Comparison of ENCODE assay signal across 1 cellular context in genomic region chr3:14548321-14548729, GRCh38.
A peak's percentile ranks its signal among the peaks of the same experiment; 100 is the strongest.
TF ChIP-seq lines count a peak whose summit lies in the region.

No MANE protein-coding gene starts in this region.

TF ChIP-seq in K562, 482 proteins besides CTCF, POLR2A, EP300 and RAD21 (continued from another document and continues in another):
- TF ChIP-seq, protein P1, sequence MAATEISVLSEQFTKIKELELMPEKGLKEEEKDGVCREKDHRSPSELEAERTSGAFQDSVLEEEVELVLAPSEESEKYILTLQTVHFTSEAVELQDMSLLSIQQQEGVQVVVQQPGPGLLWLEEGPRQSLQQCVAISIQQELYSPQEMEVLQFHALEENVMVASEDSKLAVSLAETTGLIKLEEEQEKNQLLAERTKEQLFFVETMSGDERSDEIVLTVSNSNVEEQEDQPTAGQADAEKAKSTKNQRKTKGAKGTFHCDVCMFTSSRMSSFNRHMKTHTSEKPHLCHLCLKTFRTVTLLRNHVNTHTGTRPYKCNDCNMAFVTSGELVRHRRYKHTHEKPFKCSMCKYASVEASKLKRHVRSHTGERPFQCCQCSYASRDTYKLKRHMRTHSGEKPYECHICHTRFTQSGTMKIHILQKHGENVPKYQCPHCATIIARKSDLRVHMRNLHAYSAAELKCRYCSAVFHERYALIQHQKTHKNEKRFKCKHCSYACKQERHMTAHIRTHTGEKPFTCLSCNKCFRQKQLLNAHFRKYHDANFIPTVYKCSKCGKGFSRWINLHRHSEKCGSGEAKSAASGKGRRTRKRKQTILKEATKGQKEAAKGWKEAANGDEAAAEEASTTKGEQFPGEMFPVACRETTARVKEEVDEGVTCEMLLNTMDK (IDR thresholded peaks at IDR 0.05; ENCODE audit: borderline replicate concordance, insufficient read depth, low read depth, low read length, poor library complexity, severe bottlenecking) = peak; percentile 90
- TF ChIP-seq SP2 (IDR thresholded peaks at IDR 0.05; ENCODE audit: extremely low read depth, low read depth, low read length, poor library complexity, severe bottlenecking) (no peak), HDAC3 (IDR thresholded peaks at IDR 0.05; ENCODE audit: borderline replicate concordance, partially characterized antibody) (no peak), NCOR1 (IDR thresholded peaks at IDR 0.05) (no peak), GMEB1 (CRISPR knock-in tag; IDR thresholded peaks at IDR 0.05) (no peak), NR4A1 (CRISPR knock-in tag; IDR thresholded peaks at IDR 0.05) (no peak), NR4A1 (tag; IDR thresholded peaks at IDR 0.05) (no peak), ZNF644 (tag; IDR thresholded peaks at IDR 0.05; ENCODE audit: low read depth) (no peak), IRF9 (tag; IDR thresholded peaks at IDR 0.05) (no peak), RBM39 (optimal IDR thresholded peaks at IDR 0.05; ENCODE audit: low read depth, low read length) (no peak), ZFP91 (CRISPR knock-in tag; IDR thresholded peaks at IDR 0.05) (no peak), MNT (conservative IDR thresholded peaks at IDR 0.05) (no peak), THAP7 (CRISPR knock-in tag; IDR thresholded peaks at IDR 0.05) (no peak), ARHGAP35 (IDR thresholded peaks at IDR 0.05; ENCODE audit: partially characterized antibody) (no peak), HOXB6 (CRISPR knock-in tag; IDR thresholded peaks at IDR 0.05; ENCODE audit: borderline replicate concordance) (no peak), BCL6 (CRISPR knock-in tag; IDR thresholded peaks at IDR 0.05) (no peak), CREB3L1 (IDR thresholded peaks at IDR 0.05; ENCODE audit: borderline replicate concordance, low read depth) (no peak), JUND (IDR thresholded peaks at IDR 0.05; ENCODE audit: borderline replicate concordance, low read depth, low read length) (peak; percentile 45; the same call in 1 of the 2 replicates), JUND (tag; IDR thresholded peaks at IDR 0.05; ENCODE audit: borderline replicate concordance, low read depth, low read length) (no peak; the same call in 2 of the 3 replicates), PTRF (tag; IDR thresholded peaks at IDR 0.05) (no peak), MEF2A (IDR thresholded peaks at IDR 0.05; ENCODE audit: control insufficient read depth, low read depth, low read length) (no peak), CBFB (CRISPR knock-in tag; IDR thresholded peaks at IDR 0.05) (no peak), HINFP (tag; conservative IDR thresholded peaks at IDR 0.05; ENCODE audit: low read depth) (no peak), PHTF2 (CRISPR knock-in tag; IDR thresholded peaks at IDR 0.05) (no peak), ZNF140 (CRISPR knock-in tag; IDR thresholded peaks at IDR 0.05) (no peak)
- TF ChIP-seq, protein P2, sequence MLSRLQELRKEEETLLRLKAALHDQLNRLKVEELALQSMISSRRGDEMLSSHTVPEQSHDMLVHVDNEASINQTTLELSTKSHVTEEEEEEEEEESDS (CRISPR knock-in tag; IDR thresholded peaks at IDR 0.05) = no peak
- TF ChIP-seq, protein P3, sequence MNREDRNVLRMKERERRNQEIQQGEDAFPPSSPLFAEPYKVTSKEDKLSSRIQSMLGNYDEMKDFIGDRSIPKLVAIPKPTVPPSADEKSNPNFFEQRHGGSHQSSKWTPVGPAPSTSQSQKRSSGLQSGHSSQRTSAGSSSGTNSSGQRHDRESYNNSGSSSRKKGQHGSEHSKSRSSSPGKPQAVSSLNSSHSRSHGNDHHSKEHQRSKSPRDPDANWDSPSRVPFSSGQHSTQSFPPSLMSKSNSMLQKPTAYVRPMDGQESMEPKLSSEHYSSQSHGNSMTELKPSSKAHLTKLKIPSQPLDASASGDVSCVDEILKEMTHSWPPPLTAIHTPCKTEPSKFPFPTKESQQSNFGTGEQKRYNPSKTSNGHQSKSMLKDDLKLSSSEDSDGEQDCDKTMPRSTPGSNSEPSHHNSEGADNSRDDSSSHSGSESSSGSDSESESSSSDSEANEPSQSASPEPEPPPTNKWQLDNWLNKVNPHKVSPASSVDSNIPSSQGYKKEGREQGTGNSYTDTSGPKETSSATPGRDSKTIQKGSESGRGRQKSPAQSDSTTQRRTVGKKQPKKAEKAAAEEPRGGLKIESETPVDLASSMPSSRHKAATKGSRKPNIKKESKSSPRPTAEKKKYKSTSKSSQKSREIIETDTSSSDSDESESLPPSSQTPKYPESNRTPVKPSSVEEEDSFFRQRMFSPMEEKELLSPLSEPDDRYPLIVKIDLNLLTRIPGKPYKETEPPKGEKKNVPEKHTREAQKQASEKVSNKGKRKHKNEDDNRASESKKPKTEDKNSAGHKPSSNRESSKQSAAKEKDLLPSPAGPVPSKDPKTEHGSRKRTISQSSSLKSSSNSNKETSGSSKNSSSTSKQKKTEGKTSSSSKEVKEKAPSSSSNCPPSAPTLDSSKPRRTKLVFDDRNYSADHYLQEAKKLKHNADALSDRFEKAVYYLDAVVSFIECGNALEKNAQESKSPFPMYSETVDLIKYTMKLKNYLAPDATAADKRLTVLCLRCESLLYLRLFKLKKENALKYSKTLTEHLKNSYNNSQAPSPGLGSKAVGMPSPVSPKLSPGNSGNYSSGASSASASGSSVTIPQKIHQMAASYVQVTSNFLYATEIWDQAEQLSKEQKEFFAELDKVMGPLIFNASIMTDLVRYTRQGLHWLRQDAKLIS (CRISPR knock-in tag; IDR thresholded peaks at IDR 0.05) = no peak
- TF ChIP-seq, protein P4, sequence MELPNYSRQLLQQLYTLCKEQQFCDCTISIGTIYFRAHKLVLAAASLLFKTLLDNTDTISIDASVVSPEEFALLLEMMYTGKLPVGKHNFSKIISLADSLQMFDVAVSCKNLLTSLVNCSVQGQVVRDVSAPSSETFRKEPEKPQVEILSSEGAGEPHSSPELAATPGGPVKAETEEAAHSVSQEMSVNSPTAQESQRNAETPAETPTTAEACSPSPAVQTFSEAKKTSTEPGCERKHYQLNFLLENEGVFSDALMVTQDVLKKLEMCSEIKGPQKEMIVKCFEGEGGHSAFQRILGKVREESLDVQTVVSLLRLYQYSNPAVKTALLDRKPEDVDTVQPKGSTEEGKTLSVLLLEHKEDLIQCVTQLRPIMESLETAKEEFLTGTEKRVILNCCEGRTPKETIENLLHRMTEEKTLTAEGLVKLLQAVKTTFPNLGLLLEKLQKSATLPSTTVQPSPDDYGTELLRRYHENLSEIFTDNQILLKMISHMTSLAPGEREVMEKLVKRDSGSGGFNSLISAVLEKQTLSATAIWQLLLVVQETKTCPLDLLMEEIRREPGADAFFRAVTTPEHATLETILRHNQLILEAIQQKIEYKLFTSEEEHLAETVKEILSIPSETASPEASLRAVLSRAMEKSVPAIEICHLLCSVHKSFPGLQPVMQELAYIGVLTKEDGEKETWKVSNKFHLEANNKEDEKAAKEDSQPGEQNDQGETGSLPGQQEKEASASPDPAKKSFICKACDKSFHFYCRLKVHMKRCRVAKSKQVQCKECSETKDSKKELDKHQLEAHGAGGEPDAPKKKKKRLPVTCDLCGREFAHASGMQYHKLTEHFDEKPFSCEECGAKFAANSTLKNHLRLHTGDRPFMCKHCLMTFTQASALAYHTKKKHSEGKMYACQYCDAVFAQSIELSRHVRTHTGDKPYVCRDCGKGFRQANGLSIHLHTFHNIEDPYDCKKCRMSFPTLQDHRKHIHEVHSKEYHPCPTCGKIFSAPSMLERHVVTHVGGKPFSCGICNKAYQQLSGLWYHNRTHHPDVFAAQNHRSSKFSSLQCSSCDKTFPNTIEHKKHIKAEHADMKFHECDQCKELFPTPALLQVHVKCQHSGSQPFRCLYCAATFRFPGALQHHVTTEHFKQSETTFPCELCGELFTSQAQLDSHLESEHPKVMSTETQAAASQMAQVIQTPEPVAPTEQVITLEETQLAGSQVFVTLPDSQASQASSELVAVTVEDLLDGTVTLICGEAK (IDR thresholded peaks at IDR 0.05) = no peak
- TF ChIP-seq, protein P4 (CRISPR knock-in tag; IDR thresholded peaks at IDR 0.05) = no peak
